ENCODE assay signal across 14 cellular contexts in genomic region chr17:73283841-73284282, GRCh38. TPM values are rescaled to one million over a fixed set of nuclear protein-coding genes. Genes with fewer than 3 reads are reported as not detected.
A peak's percentile ranks its signal among the peaks of the same experiment; 100 is the strongest.
DNase-seq lines count a peak whose midpoint lies in the region; ATAC-seq, FAIRE-seq and TF ChIP-seq lines count a peak whose summit lies in the region.
"Had no signal": no experiment of that assay in that cellular context is flagged by ENCODE, and none has a peak within 500 bp of the region (broad histone marks: within the 10 kb centered on the region; RNA-seq: fewer than 3 reads in every experiment).

No MANE protein-coding gene starts in this region.

- intact Hi-C loops in sigmoid colon (cut with DNase I) (no loop called here), kidney (cut with DNase I) (no loop called here)

- TF ChIP-seq EP300 in gastroesophageal sphincter (IDR thresholded peaks at IDR 0.05) (no peak), sigmoid colon (IDR thresholded peaks at IDR 0.05) (no peak)

- H3K4me1 ChIP-seq in HEK293 (ENCODE audit: control insufficient read depth, insufficient read depth, low read length) (peaks cover 11% of the 10 kb centered on the region), gastroesophageal sphincter (peaks cover 4 to 82% (median 33%) of the 10 kb centered on the region in 3 donors), sigmoid colon (peaks cover 0 to 88% (median 79%) of the 10 kb centered on the region in 4 donors), kidney (ENCODE audit: control insufficient read depth in 1 of 2, insufficient read depth in 1 of 2, low read depth in 1 of 2, low read length in 2 of 2) (peaks cover 8 to 18% of the 10 kb centered on the region in 2 donors)

- TF ChIP-seq CTCF in HEK293 (tag by site-specific recombination; IDR thresholded peaks at IDR 0.05): no peak
- TF ChIP-seq CTCF in RWPE1 (conservative IDR thresholded peaks at IDR 0.05; ENCODE audit: low read depth): no peak
- TF ChIP-seq CTCF in gastroesophageal sphincter (IDR thresholded peaks at IDR 0.05): no peak
- TF ChIP-seq CTCF in sigmoid colon (IDR thresholded peaks at IDR 0.05): no peak
- no peak for TF ChIP-seq CTCF in kidney (IDR thresholded peaks at IDR 0.05; ENCODE audit: borderline replicate concordance, extremely low read depth, insufficient read depth)

- H3K9me3 ChIP-seq in HEK293 (ENCODE audit: control insufficient read depth, insufficient read depth, low read depth, low read length): no peaks in the 10 kb centered on the region
- H3K9me3 ChIP-seq in gastroesophageal sphincter: no peaks in the 10 kb centered on the region
- H3K9me3 ChIP-seq in sigmoid colon: no peaks in the 10 kb centered on the region
- H3K9me3 ChIP-seq in kidney (ENCODE audit: control insufficient read depth in 1 of 2, low read length in 2 of 2): no peaks in the 10 kb centered on the region

- no peak overlapping the region for H3K9ac ChIP-seq in kidney (ENCODE audit: low read length in 2 of 2)

- peaks cover 25 to 30% of the 10 kb centered on the region in 2 donors for H3K4me1 Mint-ChIP-seq in stimulated activated naive B cell treated with anti-CD40 and anti-IgM and Interleukin-4, amounts not matched to agents 10 μg/mL and 1 μg/mL and 100 μg/mL, for 72 hours
- H3K4me1 Mint-ChIP-seq: activated CD4-positive, alpha-beta memory T cell treated with anti-CD3 and anti-CD28 coated beads, Interleukin-2, amount 10 ng/mL, durations not matched to agents 7 days and 5 days had no signal

- no peak for DNase-seq in RWPE1 (ENCODE audit: low spot score)
- peak; percentile 88 for DNase-seq in sigmoid colon
- no peak for DNase-seq in stimulated activated naive B cell treated with anti-CD40 and anti-IgM and Interleukin-4, amounts not matched to agents 10 μg/mL and 1 μg/mL and 100 μg/mL, for 72 hours
- DNase-seq in cerebellum (ENCODE audit: low spot score): no peak
- no peak for DNase-seq in kidney
- DNase-seq: activated CD4-positive, alpha-beta memory T cell treated with anti-CD3 and anti-CD28 coated beads, Interleukin-2, amount 10 ng/mL, durations not matched to agents 7 days and 5 days; activated naive CD4-positive, alpha-beta T cell treated with anti-CD3 and anti-CD28 coated beads for 36 hours; effector memory CD8-positive, alpha-beta T cell; stimulated activated CD4-positive, alpha-beta T cell treated with anti-CD3 and anti-CD28 coated beads, Interleukin-2, amount 100 ng/mL, for 24 hours had no signal

- POLR2A ChIA-PET in HEK293 (lab: Yijun Ruan, JAX): interaction anchor here (0.7 to 1.2 kb wide), 3 partner anchors 18 to 27 kb away, joined by 4 to 5 read pairs (median 4); partner anchors contain the start of gene CDC42EP4
- POLR2A ChIA-PET in RWPE1 (lab: Yijun Ruan, JAX; ENCODE audit: low non-redundant PET): no interaction called here

- H3K36me3 ChIP-seq in HEK293 (ENCODE audit: control insufficient read depth in 2 of 2, insufficient read depth in 1 of 2, low read length in 2 of 2) (peaks cover 0 to 23% of the 10 kb centered on the region in 2 experiments; a peak in 1 of 3 replicates), gastroesophageal sphincter (peaks cover 0 to 46% of the 10 kb centered on the region in 2 donors), sigmoid colon (peaks cover 0 to 28% (median 14%) of the 10 kb centered on the region in 4 donors), kidney (ENCODE audit: control insufficient read depth in 1 of 2, insufficient read depth in 2 of 2, low read length in 2 of 2) (peaks cover 0 to 5% of the 10 kb centered on the region in 2 donors)

- peak; percentile 48 for ATAC-seq in gastroesophageal sphincter
- ATAC-seq in GM19324 (IDR thresholded peaks at IDR 0.05; ENCODE audit: low FRiP score, unreplicated experiment): no peak
- no peak for ATAC-seq in stimulated activated naive B cell treated with anti-CD40 and anti-IgM and Interleukin-4, amounts not matched to agents 10 μg/mL and 1 μg/mL and 100 μg/mL, for 72 hours (replicated peaks)
- ATAC-seq: effector memory CD8-positive, alpha-beta T cell had no signal

- H3K4me3 Mint-ChIP-seq in stimulated activated naive B cell treated with anti-CD40 and anti-IgM and Interleukin-4, amounts not matched to agents 10 μg/mL and 1 μg/mL and 100 μg/mL, for 72 hours: no peak overlapping the region
- H3K4me3 Mint-ChIP-seq: activated CD4-positive, alpha-beta memory T cell treated with anti-CD3 and anti-CD28 coated beads, Interleukin-2, amount 10 ng/mL, durations not matched to agents 7 days and 5 days; activated naive CD4-positive, alpha-beta T cell treated with anti-CD3 and anti-CD28 coated beads for 36 hours; effector memory CD8-positive, alpha-beta T cell had no signal

- H3K4me3 ChIP-seq in HEK293 (ENCODE audit: low read depth, low read length) (no peak overlapping the region), gastroesophageal sphincter (no peak overlapping the region), sigmoid colon (no peak overlapping the region), kidney (ENCODE audit: low read length in 2 of 2) (no peak overlapping the region)

- H3K27ac Mint-ChIP-seq in stimulated activated naive B cell treated with anti-CD40 and anti-IgM and Interleukin-4, amounts not matched to agents 10 μg/mL and 1 μg/mL and 100 μg/mL, for 72 hours: no peak overlapping the region
- H3K27ac Mint-ChIP-seq: activated CD4-positive, alpha-beta memory T cell treated with anti-CD3 and anti-CD28 coated beads, Interleukin-2, amount 10 ng/mL, durations not matched to agents 7 days and 5 days; activated naive CD4-positive, alpha-beta T cell treated with anti-CD3 and anti-CD28 coated beads for 36 hours; effector memory CD8-positive, alpha-beta T cell had no signal

- CTCF ChIA-PET in HEK293 (lab: Yijun Ruan, JAX): interaction anchor here (0.5 kb wide), 1 partner anchor 57 kb away, joined by 6 read pairs; no protein-coding TSS in a partner anchor
- CTCF ChIA-PET in RWPE1 (lab: Yijun Ruan, JAX): interaction anchor here (0.7 kb wide), 1 partner anchor 264 kb away, joined by 3 read pairs; no protein-coding TSS in a partner anchor

- no peak for TF ChIP-seq POLR2A in gastroesophageal sphincter (IDR thresholded peaks at IDR 0.05)
- TF ChIP-seq POLR2A in sigmoid colon (IDR thresholded peaks at IDR 0.05): no peak

- WGBS in gastroesophageal sphincter (ENCODE audit: low coverage in 1 of 2), 2 donors: 10 to 37% methylated on average over 4 to 7 of the region's 10 CpGs
- WGBS in sigmoid colon, 2 donors: 58 to 84% methylated on average over 10 of the region's 10 CpGs

- FAIRE-seq in kidney (lab: Jason Lieb, UNC): no peak
- FAIRE-seq: GM12891, HTR-8/SVneo had no signal

- H3K27me3 ChIP-seq in gastroesophageal sphincter (no peaks in the 10 kb centered on the region), sigmoid colon (no peaks in the 10 kb centered on the region)

- H3K36me3 Mint-ChIP-seq in stimulated activated naive B cell treated with anti-CD40 and anti-IgM and Interleukin-4, amounts not matched to agents 10 μg/mL and 1 μg/mL and 100 μg/mL, for 72 hours: no peaks in the 10 kb centered on the region

- H3K27me3 Mint-ChIP-seq in stimulated activated naive B cell treated with anti-CD40 and anti-IgM and Interleukin-4, amounts not matched to agents 10 μg/mL and 1 μg/mL and 100 μg/mL, for 72 hours: peaks cover 19 to 24% of the 10 kb centered on the region in 2 donors
- H3K27me3 Mint-ChIP-seq: activated CD4-positive, alpha-beta memory T cell treated with anti-CD3 and anti-CD28 coated beads, Interleukin-2, amount 10 ng/mL, durations not matched to agents 7 days and 5 days had no signal

- H3K27ac ChIP-seq in HEK293 (ENCODE audit: extremely low read depth, low read depth, low read length): no peak overlapping the region
- H3K27ac ChIP-seq in RWPE1: peak overlapping the region; percentile 15
- H3K27ac ChIP-seq in gastroesophageal sphincter: peak overlapping the region in 3 of 4 donors; percentile 70 to 83 (median 79)
- H3K27ac ChIP-seq in sigmoid colon: peak overlapping the region; percentile 32 to 100 (median 86)
- H3K27ac ChIP-seq in kidney (ENCODE audit: low read depth in 2 of 2, low read length in 2 of 2): no peak overlapping the region

- H3K9me3 Mint-ChIP-seq in stimulated activated naive B cell treated with anti-CD40 and anti-IgM and Interleukin-4, amounts not matched to agents 10 μg/mL and 1 μg/mL and 100 μg/mL, for 72 hours: no peaks in the 10 kb centered on the region
- H3K9me3 Mint-ChIP-seq: activated CD4-positive, alpha-beta memory T cell treated with anti-CD3 and anti-CD28 coated beads, Interleukin-2, amount 10 ng/mL, durations not matched to agents 7 days and 5 days; activated naive CD4-positive, alpha-beta T cell treated with anti-CD3 and anti-CD28 coated beads for 36 hours; effector memory CD8-positive, alpha-beta T cell had no signal

TF ChIP-seq in HEK293, 187 proteins besides CTCF, POLR2A, EP300 and RAD21 (continues in another document):
- TF ChIP-seq ZNF248 (tag by site-specific recombination; IDR thresholded peaks at IDR 0.05): no peak
- no peak for TF ChIP-seq ZBTB20 (tag by site-specific recombination; IDR thresholded peaks at IDR 0.05)
- TF ChIP-seq ZNF596 (tag by site-specific recombination; IDR thresholded peaks at IDR 0.05): no peak
- no peak for TF ChIP-seq BCL11A (tag by site-specific recombination; IDR thresholded peaks at IDR 0.05; ENCODE audit: low read depth)
- TF ChIP-seq ZBTB8A (tag by site-specific recombination; IDR thresholded peaks at IDR 0.05): no peak
- TF ChIP-seq, protein P1, sequence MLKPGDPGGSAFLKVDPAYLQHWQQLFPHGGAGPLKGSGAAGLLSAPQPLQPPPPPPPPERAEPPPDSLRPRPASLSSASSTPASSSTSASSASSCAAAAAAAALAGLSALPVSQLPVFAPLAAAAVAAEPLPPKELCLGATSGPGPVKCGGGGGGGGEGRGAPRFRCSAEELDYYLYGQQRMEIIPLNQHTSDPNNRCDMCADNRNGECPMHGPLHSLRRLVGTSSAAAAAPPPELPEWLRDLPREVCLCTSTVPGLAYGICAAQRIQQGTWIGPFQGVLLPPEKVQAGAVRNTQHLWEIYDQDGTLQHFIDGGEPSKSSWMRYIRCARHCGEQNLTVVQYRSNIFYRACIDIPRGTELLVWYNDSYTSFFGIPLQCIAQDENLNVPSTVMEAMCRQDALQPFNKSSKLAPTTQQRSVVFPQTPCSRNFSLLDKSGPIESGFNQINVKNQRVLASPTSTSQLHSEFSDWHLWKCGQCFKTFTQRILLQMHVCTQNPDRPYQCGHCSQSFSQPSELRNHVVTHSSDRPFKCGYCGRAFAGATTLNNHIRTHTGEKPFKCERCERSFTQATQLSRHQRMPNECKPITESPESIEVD (tag by site-specific recombination; IDR thresholded peaks at IDR 0.05): peak; percentile 79
- TF ChIP-seq ZNF416 (tag by site-specific recombination; IDR thresholded peaks at IDR 0.05): no peak
- peak; percentile 13; the same call in 1 of the 2 replicates for TF ChIP-seq SP2 (tag by site-specific recombination; IDR thresholded peaks at IDR 0.05)

RNA-seq across cellular contexts. Expression of gene CPSF4L, which starts 22.2 kb away (rescaled TPM):
- total RNA-seq in gastroesophageal sphincter: not detected
- not detected for total RNA-seq in sigmoid colon
- not detected for polyA plus RNA-seq in sigmoid colon
- total RNA-seq in cerebellum: not detected
- total RNA-seq in kidney: not detected
- polyA plus RNA-seq in kidney (ENCODE audit: insufficient read depth, low read depth, low replicate concordance): not detected
- total RNA-seq: activated CD4-positive, alpha-beta memory T cell treated with anti-CD3 and anti-CD28 coated beads, Interleukin-2, amount 10 ng/mL, durations not matched to agents 7 days and 5 days; activated naive CD4-positive, alpha-beta T cell treated with anti-CD3 and anti-CD28 coated beads for 36 hours had no signal

RNA-seq across cellular contexts. Expression of gene CDC42EP4, which starts 27.9 kb away (rescaled TPM):
- 100 to 1,000 TPM in 1 of 4 donors, 10 to 100 TPM in 3; 69.4 to 106 (median 73.0) TPM for total RNA-seq in gastroesophageal sphincter
- 10 to 100 TPM; 68.1 to 87.6 (median 76.0) TPM for total RNA-seq in sigmoid colon
- polyA plus RNA-seq in sigmoid colon: 10 to 100 TPM; 44.0 to 57.3 (median 46.2) TPM
- total RNA-seq in cerebellum: 79.6 TPM
- 76.9 TPM for total RNA-seq in kidney
- 26.2 TPM for polyA plus RNA-seq in kidney (ENCODE audit: insufficient read depth, low read depth, low replicate concordance)

Comparison
In these comparisons a context has a peak if more than half of its experiments do, and no peak if none do; other contexts are left out.
1. H3K27ac ChIP-seq: peak in RWPE1 (single experiment), gastroesophageal sphincter (3 of 4) and sigmoid colon (4 of 4); none in HEK293 (single experiment) and kidney (0 of 2).